Comparison of ENCODE assay signal across 8 cellular contexts in genomic region chr20:2663887-2664719, GRCh38. TPM values are rescaled to one million over a fixed set of nuclear protein-coding genes. Genes with fewer than 3 reads are reported as not detected.
DNase-seq lines count a peak whose midpoint lies in the region; TF ChIP-seq lines count a peak whose summit lies in the region.

Gene IDH3B, minus strand, starts transcription at chr20:2664216. Its CDS starts 28 bp downstream, at chr20:2664188.

- TF ChIP-seq CTCF in NB4 (IDR thresholded peaks at IDR 0.05; ENCODE audit: low read depth, low read length): no peak
- TF ChIP-seq CTCF in SK-N-SH (IDR thresholded peaks at IDR 0.05): no peak
- TF ChIP-seq CTCF in suprapubic skin (IDR thresholded peaks at IDR 0.05): no peak

- WGBS in SK-N-SH (ENCODE audit: low lambda C conversion rate): 11% methylated on average over 30 of the region's 49 CpGs
- 14% methylated on average over 39 of the region's 49 CpGs for whole genome bisulfite sequencing in suprapubic skin

- H3F3A ChIP-seq in SK-N-SH (replicated peaks; ENCODE audit: insufficient read depth): peaks cover 9% of the 10 kb centered on the region

- H3K9me2 ChIP-seq in SK-N-SH: no peaks in the 10 kb centered on the region

- H3K9me3 ChIP-seq in SK-N-SH: no peaks in the 10 kb centered on the region
- no peaks in the 10 kb centered on the region for H3K9me3 ChIP-seq in suprapubic skin

- peaks cover 17% of the 10 kb centered on the region; the same call in 1 of the 2 replicates for H3K79me2 ChIP-seq in SK-N-SH (ENCODE audit: insufficient read depth)

- no peak; a peak in 1 of 4 replicates for TF ChIP-seq EP300 in SK-N-SH (IDR thresholded peaks at IDR 0.05; ENCODE audit: borderline replicate concordance in 1 of 2, low read depth in 1 of 2, low read length in 1 of 2)
- TF ChIP-seq EP300 in suprapubic skin (IDR thresholded peaks at IDR 0.05): no peak

- TF ChIP-seq POLR2A in NB4 (IDR thresholded peaks at IDR 0.05; ENCODE audit: extremely low read depth, insufficient read length): peak; percentile 90
- TF ChIP-seq POLR2A in suprapubic skin (IDR thresholded peaks at IDR 0.05): peak in 1 of 2 donors; percentile 77

- H3K27ac ChIP-seq in SK-N-SH (ENCODE audit: low read depth in 2 of 2, low read length in 1 of 2) (peak within 1 kb of the TSS; percentile 93 to 96), suprapubic skin (peak within 1 kb of the TSS; percentile 83)

- peaks cover 15 to 26% of the 10 kb centered on the region in 2 experiments for H3K36me3 ChIP-seq in SK-N-SH (replicated peaks in 1 of 2; ENCODE audit: control insufficient read depth in 1 of 2, insufficient read depth in 2 of 2, low read length in 1 of 2)
- H3K36me3 ChIP-seq in suprapubic skin: peaks cover 38% of the 10 kb centered on the region

- H3K9ac ChIP-seq in SK-N-SH: peak within 1 kb of the TSS; percentile 83

- H3K4me2 ChIP-seq in SK-N-SH: peak within 1 kb of the TSS; percentile 89

- POLR2A ChIA-PET in HEK293T (lab: Yijun Ruan, JAX): interaction anchor here (0.6 to 5.4 kb wide), 12 partner anchors 10 to 457 kb away, joined by 3 to 79 read pairs (median 3); partner anchors contain the start of genes MRPS26, NOP56 and SNRPB
- POLR2A ChIA-PET in SK-N-SH (lab: Yijun Ruan, JAX): interaction anchor here (0.7 to 2.1 kb wide), 7 partner anchors 9 to 457 kb away, joined by 3 to 26 read pairs (median 3); partner anchors contain the start of genes NOP56 and SNRPB

- TF ChIP-seq RAD21 in SK-N-SH (IDR thresholded peaks at IDR 0.05; ENCODE audit: low read length): no peak

- H3K4me3 ChIP-seq in NB4 (ENCODE audit: low read depth, low read length): peak within 1 kb of the TSS; percentile 98
- H3K4me3 ChIP-seq in SK-N-SH (ENCODE audit: low read depth in 2 of 2, low read length in 1 of 2): peak within 1 kb of the TSS; percentile 76 to 97
- peak within 1 kb of the TSS; percentile 71 for H3K4me3 ChIP-seq in suprapubic skin

- H2AFZ ChIP-seq in SK-N-SH (ENCODE audit: low read depth): peak within 1 kb of the TSS; percentile 66

- H3K27me3 ChIP-seq in SK-N-SH (ENCODE audit: insufficient read depth) (no peaks in the 10 kb centered on the region), suprapubic skin (no peaks in the 10 kb centered on the region)

- CTCF ChIA-PET in HEK293T (lab: Yijun Ruan, JAX): no interaction called here
- CTCF ChIA-PET in SK-N-SH (lab: Yijun Ruan, JAX): interaction anchor here (1.1 to 2.1 kb wide), 4 partner anchors 15 to 142 kb away, joined by 3 to 8 read pairs (median 5); no protein-coding TSS in a partner anchor

- DNase-seq in GF-D8 (lab: John Stamatoyannopoulos, UW) (peak; percentile 85), HEK293T (ENCODE audit: extremely low spot score) (peak; percentile 90), NB4 (ENCODE audit: low read depth) (peak; percentile 97), SK-N-SH (peak; percentile 90), germinal center (ENCODE audit: low spot score) (peak; percentile 88), nucleus accumbens (lab: John Stamatoyannopoulos, UW) (peak; percentile 49 to 97 (median 90)), suprapubic skin (ENCODE audit: low spot score in 2 of 2) (peak; percentile 97)
- peak; percentile 90 for DNase-seq in activated naive CD4-positive, alpha-beta T cell treated with anti-CD3 and anti-CD28 coated beads, Interleukin-2, amount 50 U/mL, for 16 hours

- H3K4me1 ChIP-seq in SK-N-SH (ENCODE audit: control insufficient read depth in 1 of 2, insufficient read depth in 2 of 2, low read depth in 1 of 2, low read length in 1 of 2) (peaks cover 0 to 11% of the 10 kb centered on the region in 2 experiments; a peak in 2 of 4 replicates), suprapubic skin (peaks cover 17% of the 10 kb centered on the region)

- H4K20me1 ChIP-seq in SK-N-SH (ENCODE audit: insufficient read depth): no peaks in the 10 kb centered on the region

TF ChIP-seq in HEK293T, 16 proteins besides CTCF, POLR2A, EP300 and RAD21:
- peak; percentile 84 for TF ChIP-seq ELF4 (IDR thresholded peaks at IDR 0.05)
- TF ChIP-seq FOXA1 (IDR thresholded peaks at IDR 0.05): no peak
- no peak for TF ChIP-seq BHLHE40 (IDR thresholded peaks at IDR 0.05; ENCODE audit: borderline replicate concordance)
- TF ChIP-seq NFRKB (IDR thresholded peaks at IDR 0.05): peak; percentile 73
- no peak for TF ChIP-seq SP1 (IDR thresholded peaks at IDR 0.05)
- no peak for TF ChIP-seq SUZ12 (IDR thresholded peaks at IDR 0.05)
- TF ChIP-seq ZNF384 (IDR thresholded peaks at IDR 0.05): no peak
- peak; percentile 81 for TF ChIP-seq FOXK2 (IDR thresholded peaks at IDR 0.05)
- TF ChIP-seq LEF1 (IDR thresholded peaks at IDR 0.05; ENCODE audit: borderline replicate concordance): no peak
- no peak for TF ChIP-seq TARDBP (IDR thresholded peaks at IDR 0.05)
- no peak for TF ChIP-seq PKNOX1 (IDR thresholded peaks at IDR 0.05)
- peak; percentile 74 for TF ChIP-seq L3MBTL2 (conservative IDR thresholded peaks at IDR 0.05)
- TF ChIP-seq ARNT (IDR thresholded peaks at IDR 0.05): no peak
- TF ChIP-seq HDGF (IDR thresholded peaks at IDR 0.05; ENCODE audit: borderline replicate concordance): no peak
- TF ChIP-seq CTBP1 (IDR thresholded peaks at IDR 0.05; ENCODE audit: borderline replicate concordance): no peak
- no peak for TF ChIP-seq FOXM1 (IDR thresholded peaks at IDR 0.05; ENCODE audit: borderline replicate concordance)

TF ChIP-seq in SK-N-SH, 30 proteins besides CTCF, POLR2A, EP300 and RAD21 (continues in another document):
- peak; percentile 56; the same call in 1 of the 2 replicates for TF ChIP-seq NFIC (IDR thresholded peaks at IDR 0.05; ENCODE audit: borderline replicate concordance)
- TF ChIP-seq GATA2 (CRISPR knock-in tag; IDR thresholded peaks at IDR 0.05): no peak
- TF ChIP-seq CHD2 (IDR thresholded peaks at IDR 0.05; ENCODE audit: low read length, partially characterized antibody): peak; percentile 76
- TF ChIP-seq TAF1 (IDR thresholded peaks at IDR 0.05; ENCODE audit: borderline replicate concordance, low read depth, low read length): peak; percentile 94
- TF ChIP-seq TCF12 (IDR thresholded peaks at IDR 0.05): peak; percentile 48; the same call in 1 of the 2 replicates
- TF ChIP-seq TEAD4 (IDR thresholded peaks at IDR 0.05; ENCODE audit: borderline replicate concordance, insufficient read depth): no peak
- peak; percentile 98 for TF ChIP-seq YY1 (IDR thresholded peaks at IDR 0.05; ENCODE audit: low read depth)
- no peak for TF ChIP-seq USF2 (IDR thresholded peaks at IDR 0.05; ENCODE audit: borderline replicate concordance, low read depth, low read length)
- TF ChIP-seq REST (IDR thresholded peaks at IDR 0.05; ENCODE audit: low read depth, low read length): peak; percentile 59
- TF ChIP-seq MAX (IDR thresholded peaks at IDR 0.05; ENCODE audit: low read depth): peak; percentile 88
- no peak for TF ChIP-seq MEF2A (IDR thresholded peaks at IDR 0.05; ENCODE audit: borderline replicate concordance, low read depth)
- peak; percentile 99 for TF ChIP-seq GABPA (IDR thresholded peaks at IDR 0.05; ENCODE audit: low read depth)
- peak; percentile 94 for TF ChIP-seq MXI1 (IDR thresholded peaks at IDR 0.05; ENCODE audit: low read depth, low read length)
- TF ChIP-seq JUND (IDR thresholded peaks at IDR 0.05): no peak
- TF ChIP-seq SIN3A (IDR thresholded peaks at IDR 0.05; ENCODE audit: borderline replicate concordance, low read depth, low read length): peak; percentile 81; the same call in 1 of the 2 replicates
- peak; percentile 98 for TF ChIP-seq ELF1 (IDR thresholded peaks at IDR 0.05)
- peak; percentile 98 for TF ChIP-seq POLR2AphosphoS5 (IDR thresholded peaks at IDR 0.05; ENCODE audit: low read depth, low read length)

RNA-seq across cellular contexts. Expression of gene IDH3B, which starts in this region (rescaled TPM):
- 233 and 268 TPM in 2 replicates for polyA plus RNA-seq in SK-N-SH (2012; rRNA removed)
- polyA plus RNA-seq in SK-N-SH (2012; cell fraction: cytosol; rRNA removed): 158 and 196 TPM in 2 replicates
- 526 and 663 TPM in 2 replicates for polyA plus RNA-seq in SK-N-SH (2012; cell fraction: nucleus; rRNA removed)
- 100 to 1,000 TPM; 119 to 135 (median 121) TPM for total RNA-seq in suprapubic skin

Comparison
In these comparisons a context has a peak if more than half of its experiments do, and no peak if none do; other contexts are left out.
1. Peak in every context shown above with its lines: DNase-seq, H3K4me3 ChIP-seq and H3K27ac ChIP-seq.